8 cellular contexts compared by ENCODE assay signal in the genomic region with DNA sequence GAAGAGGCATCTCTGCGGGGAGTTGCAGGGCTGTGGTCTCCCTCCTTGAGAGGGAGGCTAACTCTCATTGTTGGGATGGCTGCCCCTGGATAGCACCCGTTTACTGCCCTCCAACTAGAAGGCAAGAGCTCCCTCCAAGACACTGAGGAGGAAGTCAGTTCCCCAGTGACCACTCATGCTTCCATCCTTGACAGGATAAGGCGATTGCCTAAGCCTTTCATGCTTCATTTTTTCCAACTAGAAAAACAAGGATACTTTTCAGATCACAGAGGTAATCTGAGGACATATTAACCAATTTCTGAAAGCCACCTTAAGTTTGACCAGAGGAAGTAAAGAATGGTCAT.
DNase-seq lines count a peak whose midpoint lies in the region; ATAC-seq and TF ChIP-seq lines count a peak whose summit lies in the region.

No MANE protein-coding gene starts in this region.

- H3K27ac Mint-ChIP-seq in activated T-cell treated with anti-CD3 and anti-CD28 coated beads, Interleukin-2, amount 50 U/mL, for 72 hours, result peak overlapping the region; percentile 91
- peak overlapping the region; percentile 67 for H3K27ac Mint-ChIP-seq in central memory CD8-positive, alpha-beta T cell (ENCODE audit: low read depth)

- no peak for DNase-seq in activated T-cell treated with anti-CD3 and anti-CD28 coated beads, Interleukin-2, amount 50 U/mL, for 72 hours
- DNase-seq in activated T-cell treated with anti-CD3 and anti-CD28 coated beads, Interleukin-2, amount 50 U/mL, for 48 hours, result no peak
- no peak for DNase-seq in central memory CD8-positive, alpha-beta T cell (ENCODE audit: low spot score in 2 of 2)
- DNase-seq in mucosa of descending colon (peak in 1 of 3 donors; percentile 9), upper lobe of right lung (no peak), 8988T (no peak), NCI-H1930 (lab: John Stamatoyannopoulos, UW) (no peak)
- no peak for DNase-seq in stimulated activated CD4-positive, alpha-beta T cell treated with anti-CD3 and anti-CD28 coated beads, Interleukin-4, amount 100 ng/mL, for 24 hours

- no peaks in the 10 kb centered on the region for H3K9me3 ChIP-seq in mucosa of descending colon
- H3K9me3 ChIP-seq in upper lobe of right lung, result no peaks in the 10 kb centered on the region

- peak overlapping the region; percentile 74 to 81 for H3K4me3 Mint-ChIP-seq in activated T-cell treated with anti-CD3 and anti-CD28 coated beads, Interleukin-2, amount 50 U/mL, for 72 hours
- peak overlapping the region; percentile 25 for H3K4me3 Mint-ChIP-seq in central memory CD8-positive, alpha-beta T cell

- H3K27ac ChIP-seq in upper lobe of right lung, result peak overlapping the region; percentile 72

- H3K36me3 Mint-ChIP-seq in activated T-cell treated with anti-CD3 and anti-CD28 coated beads, Interleukin-2, amount 50 U/mL, for 72 hours (ENCODE audit: insufficient read depth in 2 of 2), result peaks cover 0 to 1% of the 10 kb centered on the region in 2 donors
- H3K36me3 Mint-ChIP-seq in central memory CD8-positive, alpha-beta T cell (ENCODE audit: insufficient read depth), result no peaks in the 10 kb centered on the region

- H3K4me1 ChIP-seq in mucosa of descending colon (ENCODE audit: low read depth) (peaks cover 7% of the 10 kb centered on the region), upper lobe of right lung (peaks cover 41% of the 10 kb centered on the region)

- ATAC-seq in activated T-cell treated with anti-CD3 and anti-CD28 coated beads, Interleukin-2, amount 50 U/mL, for 72 hours (replicated peaks in 1 of 2), result peak in 1 of 2 donors; percentile 70
- no peak for ATAC-seq in central memory CD8-positive, alpha-beta T cell (replicated peaks; ENCODE audit: extremely low read depth, poor library complexity, severe bottlenecking)
- ATAC-seq in mucosa of descending colon, result peak; percentile 42
- peak; percentile 54 for ATAC-seq in upper lobe of right lung

- H3K4me3 ChIP-seq in mucosa of descending colon, result no peak overlapping the region
- H3K4me3 ChIP-seq in upper lobe of right lung, result no peak overlapping the region

- no peaks in the 10 kb centered on the region for H3K9me3 Mint-ChIP-seq in activated T-cell treated with anti-CD3 and anti-CD28 coated beads, Interleukin-2, amount 50 U/mL, for 72 hours
- H3K9me3 Mint-ChIP-seq in central memory CD8-positive, alpha-beta T cell, result no peaks in the 10 kb centered on the region

- no peaks in the 10 kb centered on the region for H3K27me3 Mint-ChIP-seq in activated T-cell treated with anti-CD3 and anti-CD28 coated beads, Interleukin-2, amount 50 U/mL, for 72 hours (ENCODE audit: low read depth)
- H3K27me3 Mint-ChIP-seq in central memory CD8-positive, alpha-beta T cell, result no peaks in the 10 kb centered on the region

- TF ChIP-seq CTCF in mucosa of descending colon (IDR thresholded peaks at IDR 0.05) (no peak), upper lobe of right lung (IDR thresholded peaks at IDR 0.05) (no peak)

- intact Hi-C loops in mucosa of descending colon (cut with DNase I, micrococcal nuclease), result no loop called here
- intact Hi-C loops in upper lobe of right lung (cut with DNase I), result no loop called here

- H3K4me1 Mint-ChIP-seq in activated T-cell treated with anti-CD3 and anti-CD28 coated beads, Interleukin-2, amount 50 U/mL, for 72 hours (ENCODE audit: low read depth), result peaks cover 59% of the 10 kb centered on the region
- H3K4me1 Mint-ChIP-seq in central memory CD8-positive, alpha-beta T cell, result peaks cover 31% of the 10 kb centered on the region

- H3K27me3 ChIP-seq in upper lobe of right lung, result no peaks in the 10 kb centered on the region

- no peaks in the 10 kb centered on the region for H3K36me3 ChIP-seq in mucosa of descending colon (ENCODE audit: low read depth)
- no peaks in the 10 kb centered on the region for H3K36me3 ChIP-seq in upper lobe of right lung
